Comparison of ENCODE assay signal across 37 cellular contexts in genomic region chr6:159886270-159886669, GRCh38. TPM values are rescaled to one million over a fixed set of nuclear protein-coding genes. Genes with fewer than 3 reads are reported as not detected.
"Had no signal": no experiment of that assay in that cellular context is flagged by ENCODE, and none has a peak within 500 bp of the region (broad histone marks: within the 10 kb centered on the region; RNA-seq: fewer than 3 reads in every experiment).

No MANE protein-coding gene starts in this region.

- H3K4me1 ChIP-seq: adrenal gland, body of pancreas, breast epithelium had no signal

- H3K9me3 ChIP-seq: adrenal gland, ascending aorta, body of pancreas, breast epithelium had no signal

- DNase-seq: activated effector memory CD4-positive, alpha-beta T cell treated with anti-CD3 and anti-CD28 coated beads, Interleukin-2, amount 50 U/mL, for 16 hours; activated effector memory CD4-positive, alpha-beta T cell treated with Interleukin-2 at 50 U/mL for 16 hours; activated gamma-delta T cell; activated gamma-delta T cell treated with Interleukin-2 at 50 U/mL for 16 hours; activated naive CD4-positive, alpha-beta T cell; activated naive CD4-positive, alpha-beta T cell treated with anti-CD3 and anti-CD28 coated beads for 36 hours; activated naive CD4-positive, alpha-beta T cell treated with anti-CD3 and anti-CD28 coated beads, Interleukin-2, amount 10 ng/mL, durations not matched to agents 7 days and 5 days; activated naive CD4-positive, alpha-beta T cell treated with anti-CD3 and anti-CD28 coated beads, Interleukin-2, amount 50 U/mL, for 16 hours; activated naive CD4-positive, alpha-beta T cell treated with Interleukin-2 at 50 U/mL for 16 hours; activated naive CD8-positive, alpha-beta T cell treated with anti-CD3 and anti-CD28 coated beads for 36 hours; activated naive CD8-positive, alpha-beta T cell treated with anti-CD3 and anti-CD28 coated beads, Interleukin-2, amount 10 ng/mL, durations not matched to agents 7 days and 5 days; activated naive CD8-positive, alpha-beta T cell treated with anti-CD3 and anti-CD28 coated beads, Interleukin-2, amount 50 U/mL, for 24 hours; activated T-cell treated with anti-CD3 and anti-CD28 coated beads, Interleukin-2, amount 50 U/mL, for 1 hour; activated T-cell treated with anti-CD3 and anti-CD28 coated beads, Interleukin-2, amount 50 U/mL, for 24 hours; activated T-cell treated with anti-CD3 and anti-CD28 coated beads, Interleukin-2, amount 50 U/mL, for 4 hours; activated T-cell treated with anti-CD3 and anti-CD28 coated beads, Interleukin-2, amount 50 U/mL, for 48 hours; activated T-cell treated with anti-CD3 and anti-CD28 coated beads, Interleukin-2, amount 50 U/mL, for 72 hours; adrenal gland; amniotic stem cell; amygdala; anterior cingulate cortex; aorta; body of pancreas; brain microvascular endothelial cell; caudate nucleus; central memory CD4-positive, alpha-beta T cell; cerebellar nuclear complex had no signal

- H3K4me3 ChIP-seq: adrenal gland, ascending aorta, body of pancreas, breast epithelium, cardiac muscle cell had no signal

- FAIRE-seq: astrocyte, bronchial epithelial cell had no signal

- H3K36me3 ChIP-seq: adrenal gland, ascending aorta, brain microvascular endothelial cell, breast epithelium, cardiac muscle cell had no signal

- H3K27me3 ChIP-seq: ascending aorta, body of pancreas, cardiac muscle cell had no signal

- H3K27ac ChIP-seq: adrenal gland, ascending aorta, body of pancreas, brain microvascular endothelial cell, breast epithelium, cardiac muscle cell had no signal

- ATAC-seq: activated naive CD4-positive, alpha-beta T cell treated with anti-CD3 and anti-CD28 coated beads, Interleukin-2, amount 50 U/mL, for 72 hours; activated naive CD8-positive, alpha-beta T cell treated with anti-CD3 and anti-CD28 coated beads, Interleukin-2, amount 50 U/mL, for 24 hours; activated T-cell treated with anti-CD3 and anti-CD28 coated beads, Interleukin-2, amount 50 U/mL, for 4 hours; activated T-cell treated with anti-CD3 and anti-CD28 coated beads, Interleukin-2, amount 50 U/mL, for 72 hours; activated T-helper 17 cell treated with anti-CD3 and anti-CD28 coated beads, Interleukin-2, amount 50 U/mL, for 72 hours; body of pancreas had no signal

RNA-seq across cellular contexts. Expression of gene MAS1, which starts 4.5 kb away (rescaled TPM):
- total RNA-seq: activated naive CD4-positive, alpha-beta T cell treated with anti-CD3 and anti-CD28 coated beads for 36 hours; activated naive CD8-positive, alpha-beta T cell treated with anti-CD3 and anti-CD28 coated beads for 36 hours; activated naive CD8-positive, alpha-beta T cell treated with anti-CD3 and anti-CD28 coated beads, Interleukin-2, amount 10 ng/mL, durations not matched to agents 7 days and 5 days; activated T-cell treated with anti-CD3 and anti-CD28 coated beads, Interleukin-2, amount 50 U/mL, for 4 hours; activated T-cell treated with anti-CD3 and anti-CD28 coated beads, Interleukin-2, amount 50 U/mL, for 72 hours; activated T-helper 1 cell treated with anti-CD3 and anti-CD28 coated beads, Interleukin-12 subunit alpha, Interleukin-12 subunit beta, Interleukin-2, Interleukin-4 antibody, amounts not matched to agents 30 ng/mL and 10 ng/mL and 1 ng/mL, durations not matched to agents 14 hours and 24 hours and 36 hours; activated T-helper 17 cell treated with anti-CD3 and anti-CD28 coated beads, Interleukin-2, amount 50 U/mL, for 72 hours; activated T-helper 2 cell treated with anti-CD3 and anti-CD28 coated beads, Interferon-gamma antibody, Interleukin-2, Interleukin-4, amounts not matched to agents 10 μg/mL and 5 μg/mL and 100 μg/mL, durations not matched to agents 14 hours and 24 hours and 36 hours; adrenal gland; ascending aorta; astrocyte; body of pancreas; breast epithelium; bronchial epithelial cell; cardiac muscle cell; chondrocyte had no signal
- polyA plus RNA-seq: aorta, cardiac muscle cell had no signal
